In the genomic region with DNA sequence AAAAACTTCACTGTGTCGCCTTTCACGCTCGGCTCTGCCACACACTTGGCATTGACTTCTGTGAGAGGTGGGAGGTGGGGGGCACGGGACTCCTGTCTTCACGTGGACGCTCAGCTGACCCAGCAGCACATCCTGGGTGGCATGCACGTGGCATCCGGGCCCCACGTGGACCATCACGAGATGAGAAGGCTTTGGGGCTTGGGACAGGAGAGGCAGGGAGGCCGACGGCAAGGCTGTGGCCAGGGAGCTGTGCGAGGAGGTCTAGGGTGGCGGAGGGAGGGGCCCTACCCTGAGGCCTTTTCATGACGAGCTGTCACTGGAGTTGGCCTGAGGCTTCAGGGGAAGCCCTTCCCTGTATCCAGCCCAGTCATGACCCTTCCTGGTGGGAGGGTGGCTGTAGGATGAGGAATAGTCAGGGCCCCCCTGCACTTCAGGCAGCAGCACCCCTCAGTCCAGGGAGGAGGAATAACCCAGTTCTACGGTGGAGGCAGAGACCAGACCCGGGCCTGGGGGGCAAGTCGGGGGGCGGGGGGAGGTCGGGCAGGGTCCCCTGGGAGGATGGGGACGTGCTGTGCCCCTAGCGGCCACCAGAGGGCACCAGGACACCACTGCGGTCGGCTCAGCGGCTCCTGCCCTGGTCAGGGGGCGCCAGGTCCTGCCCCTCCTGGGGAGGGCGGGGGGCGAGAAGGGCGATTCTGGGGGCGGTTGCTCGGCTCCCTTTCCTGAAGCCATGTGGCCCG, we compare ENCODE assay signal across 7 cellular contexts. TPM values are rescaled to one million over a fixed set of nuclear protein-coding genes. Genes with fewer than 3 reads are reported as not detected.
DNase-seq lines count a peak whose midpoint lies in the region; ATAC-seq and TF ChIP-seq lines count a peak whose summit lies in the region.
"Had no signal": no experiment of that assay in that cellular context is flagged by ENCODE, and none has a peak within 500 bp of the region (broad histone marks: within the 10 kb centered on the region; RNA-seq: fewer than 3 reads in every experiment).

No MANE protein-coding gene starts in this region.

- TF ChIP-seq CTCF in PC-3 (conservative IDR thresholded peaks at IDR 0.05; ENCODE audit: low read depth, low read length) (peak; percentile 89), brain microvascular endothelial cell (IDR thresholded peaks at IDR 0.05; ENCODE audit: low read depth, low read length, missing control alignments) (peak; percentile 82), osteoblast (IDR thresholded peaks at IDR 0.05; ENCODE audit: extremely low read depth, low read depth, low read length) (peak; percentile 46)

- intact Hi-C loops in PC-3 (cut with micrococcal nuclease), result loop anchor here (2.0 kb wide), 1 partner anchor 79 kb away; no protein-coding TSS in a partner anchor

- no peak overlapping the region for H3K27ac ChIP-seq in PC-3 (ENCODE audit: low read length)
- no peak overlapping the region for H3K27ac ChIP-seq in brain microvascular endothelial cell
- no peak overlapping the region for H3K27ac ChIP-seq in osteoblast (ENCODE audit: low read depth, low read length)

- H3K4me1 ChIP-seq in PC-3 (ENCODE audit: insufficient read depth, low read length) (peaks cover 19% of the 10 kb centered on the region), osteoblast (ENCODE audit: insufficient read depth, low read length) (no peaks in the 10 kb centered on the region)

- peak overlapping the region; percentile 85 for H3K4me2 ChIP-seq in PC-3 (ENCODE audit: low read length)
- H3K4me2 ChIP-seq in osteoblast (ENCODE audit: insufficient read depth, low read length), result peak overlapping the region; percentile 64

- POLR2A ChIA-PET in PC-3 (lab: Charles Lee; ENCODE audit: unreplicated experiment), result no interaction called here

- H3K9me2 ChIP-seq in PC-3 (replicated peaks; ENCODE audit: low read length), result no peaks in the 10 kb centered on the region

- peak; percentile 52 for DNase-seq in CD1c-positive myeloid dendritic cell (ENCODE audit: extremely low spot score)
- peak; percentile 59 for DNase-seq in PC-3
- no peak for DNase-seq in brain microvascular endothelial cell
- peak; percentile 97 for DNase-seq in osteoblast (ENCODE audit: insufficient read length, low spot score, missing footprints)

- no TSS peak for BruUV-seq in PC-3 (replicated peaks; lab: Mats Ljungman, UMichigan)

- ATAC-seq in PC-3 (peak; percentile 57), HG02571 (IDR thresholded peaks at IDR 0.05; ENCODE audit: unreplicated experiment) (no peak), HG03095 (IDR thresholded peaks at IDR 0.05; ENCODE audit: unreplicated experiment) (no peak)

- H4K20me1 ChIP-seq in PC-3 (ENCODE audit: low read length) (no peaks in the 10 kb centered on the region), osteoblast (ENCODE audit: insufficient read depth, low read length) (no peaks in the 10 kb centered on the region)

- H3K4me3 ChIP-seq in PC-3 (ENCODE audit: low read length) (peak overlapping the region; percentile 64), brain microvascular endothelial cell (ENCODE audit: low read depth, low read length) (peak overlapping the region; percentile 9), osteoblast (ENCODE audit: insufficient read depth, low read length) (peak overlapping the region; percentile 54)

- no peak overlapping the region for H3K9ac ChIP-seq in PC-3 (ENCODE audit: low read length)

- CTCF ChIA-PET in PC-3 (lab: Charles Lee), result interaction anchor here (0.6 to 3.1 kb wide), 11 partner anchors 17 to 308 kb away, joined by 3 to 23 read pairs (median 6); partner anchors contain the start of gene ISG15

- in situ Hi-C loops in brain microvascular endothelial cell (cut with HindIII; ENCODE audit: low pct_ligation_motif_present, low sequenced_read_pairs), result no loop called here

- H3K27me3 ChIP-seq in PC-3 (ENCODE audit: low read length) (peaks cover 11% of the 10 kb centered on the region), brain microvascular endothelial cell (replicated peaks) (peaks cover 3% of the 10 kb centered on the region), osteoblast (ENCODE audit: insufficient read depth, low read length) (peaks cover 3% of the 10 kb centered on the region)

- H3K9me3 ChIP-seq in PC-3 (ENCODE audit: low read length) (no peaks in the 10 kb centered on the region), osteoblast (ENCODE audit: low read depth, low read length) (no peaks in the 10 kb centered on the region)

- no peaks in the 10 kb centered on the region for H3F3A ChIP-seq in PC-3 (ENCODE audit: low read length, unreplicated experiment)

- H3K36me3 ChIP-seq in PC-3 (ENCODE audit: low read depth, low read length), result no peaks in the 10 kb centered on the region
- H3K36me3 ChIP-seq in brain microvascular endothelial cell (replicated peaks), result no peaks in the 10 kb centered on the region
- H3K36me3 ChIP-seq in osteoblast (ENCODE audit: insufficient read depth, low read length), result no peaks in the 10 kb centered on the region

- H3K79me2 ChIP-seq in PC-3 (ENCODE audit: low read length) (no peaks in the 10 kb centered on the region), osteoblast (ENCODE audit: insufficient read depth, low read length) (no peaks in the 10 kb centered on the region)

- H2AFZ ChIP-seq in PC-3 (ENCODE audit: low read length), result peak overlapping the region; percentile 69
- H2AFZ ChIP-seq in osteoblast (ENCODE audit: low read length), result no peak overlapping the region

RNA-seq across cellular contexts. Expression of gene PERM1, which starts 2.0 kb away (rescaled TPM):
- total RNA-seq in PC-3 (2014; rRNA removed), result 0.47 and 1.1 TPM in 2 replicates
- not detected in 2 replicates for total RNA-seq in osteoblast

RNA-seq across cellular contexts. Expression of gene HES4, which starts 16.0 kb away (rescaled TPM):
- total RNA-seq in PC-3 (2014; rRNA removed) (233 and 379 TPM in 2 replicates), osteoblast (0.29 and 0.72 TPM in 2 replicates)

RNA-seq across cellular contexts. Expression of gene PLEKHN1, which starts 17.6 kb away (rescaled TPM):
- total RNA-seq in PC-3 (2014; rRNA removed) (14.0 and 18.3 TPM in 2 replicates), osteoblast (0.36 and 0.88 TPM in 2 replicates)
- total RNA-seq: skeletal muscle tissue had no signal

RNA-seq across cellular contexts. Expression of gene KLHL17, which starts 23.5 kb away (rescaled TPM):
- total RNA-seq in PC-3 (2014; rRNA removed), result 29.8 and 32.1 TPM in 2 replicates
- total RNA-seq in osteoblast, result 5.4 and 6.2 TPM in 2 replicates

RNA-seq across cellular contexts. Expression of gene NOC2L, which starts 24.9 kb away (rescaled TPM):
- 262 and 340 TPM in 2 replicates for total RNA-seq in PC-3 (2014; rRNA removed)
- 47.7 and 47.8 TPM in 2 replicates for total RNA-seq in osteoblast

Comparison
In these comparisons a context has a peak if more than half of its experiments do, and no peak if none do; other contexts are left out.
1. H3K4me3 ChIP-seq: peak in every context shown above with its lines; median percentile 64 in PC-3; 54 in osteoblast; 9 in brain microvascular endothelial cell.
2. RNA of gene HES4, which starts 16.0 kb away (total RNA-seq): 233 to 379 TPM in PC-3; 0.29 to 0.72 TPM in osteoblast; every median in the first group is over 100 times any median in the second.
3. Peak in every context shown above with its lines, with median percentiles within 50 percentile points of each other: CTCF ChIP-seq.